Comparison of ENCODE assay signal across 28 cellular contexts in genomic region chr1:227062306-227062705, GRCh38.
DNase-seq lines count a peak whose midpoint lies in the region; FAIRE-seq and TF ChIP-seq lines count a peak whose summit lies in the region.
"Had no signal": no experiment of that assay in that cellular context is flagged by ENCODE, and none has a peak within 500 bp of the region (broad histone marks: within the 10 kb centered on the region; RNA-seq: fewer than 3 reads in every experiment).

No MANE protein-coding gene starts in this region.

- CTCF ChIA-PET in MCF 10A (lab: Yijun Ruan, JAX) (no interaction called here), mammary epithelial cell (lab: Charles Lee; ENCODE audit: low non-redundant PET) (no interaction called here), endothelial cell of umbilical vein (lab: Charles Lee) (no interaction called here)

- 97% methylated on average over 2 of the region's 2 CpGs for WGBS in mammary epithelial cell (ENCODE audit: low coverage, missing lambda C conversion rate)

- DNase-seq in MCF 10A (ENCODE audit: unreplicated experiment), result no peak
- DNase-seq in mammary epithelial cell, result no peak
- DNase-seq in endothelial cell of umbilical vein (ENCODE audit: low read depth, low spot score), result peak; percentile 63
- no peak for DNase-seq in osteocyte (ENCODE audit: extremely low spot score, unreplicated experiment)
- DNase-seq in brain microvascular endothelial cell, result no peak
- DNase-seq in pons (ENCODE audit: low spot score), result no peak
- DNase-seq in glutamatergic neuron, result no peak
- DNase-seq: ACHN; BE2C; C1 segment of cervical spinal cord; CD4-positive, alpha-beta memory T cell; CD4-positive, CD25-positive, alpha-beta regulatory T cell; CD8-positive, alpha-beta memory T cell; COR-L47; DMS 273 treated with DMSO at 0.1 percent for 48 hours; DMS153; DMS53; DMS79; DND-41; EL; GDM1 had no signal

- H3K36me3 ChIP-seq in mammary epithelial cell (ENCODE audit: insufficient read depth, low read length), result no peaks in the 10 kb centered on the region
- H3K36me3 ChIP-seq in endothelial cell of umbilical vein (ENCODE audit: control insufficient read depth in 2 of 2, extremely low read depth in 1 of 2, insufficient read depth in 2 of 2, low read length in 2 of 2), result peaks cover 0 to 2% of the 10 kb centered on the region in 2 experiments
- H3K36me3 ChIP-seq in brain microvascular endothelial cell (replicated peaks), result no peaks in the 10 kb centered on the region
- H3K36me3 ChIP-seq: BE2C, BLaER1 had no signal

- BruUV-seq in MCF 10A (replicated peaks; lab: Mats Ljungman, UMichigan) (no TSS peak), mammary epithelial cell (replicated peaks; lab: Mats Ljungman, UMichigan) (no TSS peak), endothelial cell of umbilical vein (replicated peaks; lab: Mats Ljungman, UMichigan) (no TSS peak)

- no peak for FAIRE-seq in endothelial cell of umbilical vein (lab: Jason Lieb, UNC)
- FAIRE-seq: A549, GM12878, GM12892, GM18507 had no signal

- H3K4me3 Mint-ChIP-seq in MCF 10A (ENCODE audit: unreplicated experiment) (no peak overlapping the region), osteocyte (ENCODE audit: unreplicated experiment) (no peak overlapping the region), glutamatergic neuron (ENCODE audit: unreplicated experiment) (no peak overlapping the region)
- H3K4me3 Mint-ChIP-seq: CD14-positive monocyte; CD4-positive, alpha-beta memory T cell; CD4-positive, CD25-positive, alpha-beta regulatory T cell; CD8-positive, alpha-beta memory T cell had no signal

- H3K9me3 Mint-ChIP-seq in MCF 10A (ENCODE audit: unreplicated experiment), result no peaks in the 10 kb centered on the region
- H3K9me3 Mint-ChIP-seq in osteocyte (ENCODE audit: unreplicated experiment), result no peaks in the 10 kb centered on the region
- no peaks in the 10 kb centered on the region for H3K9me3 Mint-ChIP-seq in glutamatergic neuron (ENCODE audit: unreplicated experiment)

- H3K79me2 ChIP-seq in mammary epithelial cell (ENCODE audit: insufficient read depth, low read length) (no peaks in the 10 kb centered on the region), endothelial cell of umbilical vein (ENCODE audit: control insufficient read depth, insufficient read depth, low read length) (no peaks in the 10 kb centered on the region)

- no peak overlapping the region for H2AFZ ChIP-seq in mammary epithelial cell (ENCODE audit: low read depth, low read length)
- H2AFZ ChIP-seq in endothelial cell of umbilical vein (ENCODE audit: low read depth, low read length), result no peak overlapping the region

- H3K36me3 Mint-ChIP-seq in MCF 10A (ENCODE audit: insufficient read depth, unreplicated experiment) (peaks cover 28% of the 10 kb centered on the region), osteocyte (ENCODE audit: unreplicated experiment) (peaks cover 52% of the 10 kb centered on the region), glutamatergic neuron (ENCODE audit: unreplicated experiment) (peaks cover 8% of the 10 kb centered on the region)
- H3K36me3 Mint-ChIP-seq: CD14-positive monocyte; CD4-positive, alpha-beta memory T cell had no signal

- no peaks in the 10 kb centered on the region for H3K27me3 ChIP-seq in mammary epithelial cell (ENCODE audit: insufficient read depth, low read length)
- no peaks in the 10 kb centered on the region for H3K27me3 ChIP-seq in endothelial cell of umbilical vein (ENCODE audit: control insufficient read depth in 2 of 2, insufficient read depth in 2 of 2, low read length in 2 of 2)
- no peaks in the 10 kb centered on the region for H3K27me3 ChIP-seq in brain microvascular endothelial cell (replicated peaks)
- H3K27me3 ChIP-seq: BE2C, BLaER1 had no signal

- TF ChIP-seq CTCF in MCF 10A (IDR thresholded peaks at IDR 0.05; ENCODE audit: unreplicated experiment) (no peak), mammary epithelial cell (conservative IDR thresholded peaks at IDR 0.05 in 1 of 2, IDR thresholded peaks at IDR 0.05 in 1 of 2; ENCODE audit: extremely low read depth in 1 of 2, insufficient read depth in 1 of 2, low read depth in 1 of 2, low read length in 2 of 2) (no peak), endothelial cell of umbilical vein (IDR thresholded peaks at IDR 0.05; ENCODE audit: extremely low read depth in 1 of 2, insufficient read depth in 1 of 2, low read depth in 1 of 2, low read length in 2 of 2) (no peak), osteocyte (IDR thresholded peaks at IDR 0.05) (no peak), brain microvascular endothelial cell (IDR thresholded peaks at IDR 0.05; ENCODE audit: low read depth, low read length, missing control alignments) (no peak), glutamatergic neuron (IDR thresholded peaks at IDR 0.05; ENCODE audit: partially characterized antibody, unreplicated experiment) (no peak)

- dilution Hi-C loops in mammary epithelial cell (cut with HindIII; ENCODE audit: low sequenced_read_pairs) (no loop called here), endothelial cell of umbilical vein (cut with MboI; ENCODE audit: extremely low pct_ligation_motif_present, low sequenced_read_pairs) (no loop called here)

- H4K20me1 ChIP-seq in mammary epithelial cell (ENCODE audit: insufficient read depth, low read length) (no peaks in the 10 kb centered on the region), endothelial cell of umbilical vein (replicated peaks; ENCODE audit: control insufficient read depth, extremely low read depth, insufficient read depth, low read length) (no peaks in the 10 kb centered on the region)
- H4K20me1 ChIP-seq: BLaER1 had no signal

- H3K4me2 ChIP-seq in mammary epithelial cell (ENCODE audit: insufficient read depth, low read depth, low read length), result no peak overlapping the region
- peak overlapping the region; percentile 50 for H3K4me2 ChIP-seq in endothelial cell of umbilical vein (ENCODE audit: insufficient read depth, low read length)
- H3K4me2 ChIP-seq: A549, BLaER1 had no signal

- H3K9ac ChIP-seq in mammary epithelial cell (ENCODE audit: insufficient read depth, low read length), result no peak overlapping the region
- no peak overlapping the region for H3K9ac ChIP-seq in endothelial cell of umbilical vein (replicated peaks; ENCODE audit: extremely low read depth, insufficient read depth, low read length)
- H3K9ac ChIP-seq: BLaER1 had no signal

- POLR2A ChIA-PET in MCF 10A (lab: Yijun Ruan, JAX), result interaction anchor here (0.7 to 1.7 kb wide), 5 partner anchors 11 to 351 kb away, joined by 3 to 4 read pairs (median 3); no protein-coding TSS in a partner anchor
- POLR2A ChIA-PET in endothelial cell of umbilical vein (lab: Charles Lee), result no interaction called here

- H3K27me3 Mint-ChIP-seq in MCF 10A (ENCODE audit: insufficient read depth, unreplicated experiment), result no peaks in the 10 kb centered on the region
- no peaks in the 10 kb centered on the region for H3K27me3 Mint-ChIP-seq in osteocyte (ENCODE audit: unreplicated experiment)
- H3K27me3 Mint-ChIP-seq in glutamatergic neuron (ENCODE audit: unreplicated experiment), result peaks cover 2% of the 10 kb centered on the region

- H3K27ac ChIP-seq in mammary epithelial cell (ENCODE audit: insufficient read depth, low read depth, low read length) (no peak overlapping the region), endothelial cell of umbilical vein (ENCODE audit: insufficient read depth, low read depth, low read length) (peak overlapping the region; percentile 9), brain microvascular endothelial cell (no peak overlapping the region)
- H3K27ac ChIP-seq: 22Rv1, A549, BLaER1 had no signal

- H3K9me3 ChIP-seq in mammary epithelial cell (replicated peaks; ENCODE audit: insufficient read depth, low read length) (no peaks in the 10 kb centered on the region), endothelial cell of umbilical vein (replicated peaks; ENCODE audit: control insufficient read depth, insufficient read depth, low read length) (no peaks in the 10 kb centered on the region)
- H3K9me3 ChIP-seq: A549, BE2C had no signal

- H3K4me1 Mint-ChIP-seq in MCF 10A (ENCODE audit: insufficient read depth, unreplicated experiment) (peaks cover 15% of the 10 kb centered on the region), osteocyte (ENCODE audit: unreplicated experiment) (peaks cover 15% of the 10 kb centered on the region), glutamatergic neuron (ENCODE audit: low read depth, unreplicated experiment) (no peaks in the 10 kb centered on the region)
- H3K4me1 Mint-ChIP-seq: CD14-positive monocyte; CD4-positive, alpha-beta memory T cell; CD4-positive, CD25-positive, alpha-beta regulatory T cell; CD8-positive, alpha-beta memory T cell had no signal

- intact Hi-C loops in MCF 10A (cut with micrococcal nuclease), result no loop called here
- intact Hi-C loops in mammary epithelial cell (cut with micrococcal nuclease), result no loop called here
- intact Hi-C loops in endothelial cell of umbilical vein (cut with micrococcal nuclease), result no loop called here

- in situ Hi-C loops in mammary epithelial cell (cut with MboI; ENCODE audit: low sequenced_read_pairs in 2 of 2), result no loop called here
- in situ Hi-C loops in brain microvascular endothelial cell (cut with HindIII; ENCODE audit: low pct_ligation_motif_present, low sequenced_read_pairs), result no loop called here

- H3K4me1 ChIP-seq in mammary epithelial cell (ENCODE audit: insufficient read depth, low read length), result peaks cover 14% of the 10 kb centered on the region
- peaks cover 12% of the 10 kb centered on the region for H3K4me1 ChIP-seq in endothelial cell of umbilical vein (ENCODE audit: control insufficient read depth, extremely low read depth, insufficient read depth, low read length)
- H3K4me1 ChIP-seq: A549, BE2C, BLaER1 had no signal

- H3K4me3 ChIP-seq in mammary epithelial cell (replicated peaks in 1 of 3; ENCODE audit: insufficient read depth in 1 of 3, low read depth in 2 of 3, low read length in 3 of 3) (no peak overlapping the region), endothelial cell of umbilical vein (replicated peaks in 1 of 3; ENCODE audit: insufficient read depth in 1 of 3, low read depth in 1 of 3, low read length in 3 of 3) (no peak overlapping the region), brain microvascular endothelial cell (ENCODE audit: low read depth, low read length) (no peak overlapping the region)
- H3K4me3 ChIP-seq: A549, BLaER1, GM12878 had no signal

- TF ChIP-seq POLR2A in endothelial cell of umbilical vein (IDR thresholded peaks at IDR 0.05; ENCODE audit: low read depth, low read length), result no peak

- H3K9me1 ChIP-seq in endothelial cell of umbilical vein (replicated peaks; ENCODE audit: control insufficient read depth, extremely low read depth, insufficient read depth, low read length), result no peaks in the 10 kb centered on the region

- H3K27ac Mint-ChIP-seq in MCF 10A (ENCODE audit: low read depth, unreplicated experiment) (peak overlapping the region; percentile 1), osteocyte (ENCODE audit: unreplicated experiment) (peak overlapping the region; percentile 52), glutamatergic neuron (ENCODE audit: unreplicated experiment) (no peak overlapping the region)
- H3K27ac Mint-ChIP-seq: CD4-positive, alpha-beta memory T cell; CD4-positive, CD25-positive, alpha-beta regulatory T cell; CD8-positive, alpha-beta memory T cell had no signal

TF ChIP-seq in endothelial cell of umbilical vein, 7 proteins besides CTCF, POLR2A, EP300 and RAD21 (continues in another document):
- TF ChIP-seq, protein P1, sequence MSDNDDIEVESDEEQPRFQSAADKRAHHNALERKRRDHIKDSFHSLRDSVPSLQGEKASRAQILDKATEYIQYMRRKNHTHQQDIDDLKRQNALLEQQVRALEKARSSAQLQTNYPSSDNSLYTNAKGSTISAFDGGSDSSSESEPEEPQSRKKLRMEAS (IDR thresholded peaks at IDR 0.05; ENCODE audit: insufficient read depth, insufficient read length), result no peak
